ENCODE assay signal across 1 cellular context in the genomic region with DNA sequence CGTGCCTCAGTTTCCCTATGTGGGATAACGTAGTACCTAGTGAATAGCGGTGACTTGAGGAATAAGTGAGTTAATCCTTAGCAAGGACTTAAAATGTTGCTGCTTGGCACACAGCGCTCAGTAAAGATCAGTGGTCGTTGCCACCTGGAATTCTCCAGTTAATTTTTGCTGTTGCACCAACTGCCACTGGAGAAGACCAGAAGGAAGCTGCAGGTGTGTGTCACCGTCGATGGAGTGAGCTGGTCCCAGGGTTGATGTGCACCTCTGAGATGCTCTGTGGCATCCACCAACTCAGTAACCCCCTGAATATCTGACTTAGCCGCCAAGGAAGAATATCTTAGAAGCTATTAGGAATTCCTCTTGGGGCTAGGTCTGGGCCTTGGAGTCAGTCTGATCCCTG.
TF ChIP-seq lines count a peak whose summit lies in the region.

No MANE protein-coding gene starts in this region.

TF ChIP-seq in GM12878, 131 proteins besides CTCF, POLR2A, EP300 and RAD21:
- TF ChIP-seq EZH2 (IDR thresholded peaks at IDR 0.05; ENCODE audit: borderline replicate concordance, control insufficient read depth, low read depth, low read length) (no peak), CHD4 (IDR thresholded peaks at IDR 0.05) (no peak), E2F8 (IDR thresholded peaks at IDR 0.05; ENCODE audit: low read depth, partially characterized antibody) (no peak), ZNF274 (IDR thresholded peaks at IDR 0.05; ENCODE audit: insufficient read depth, insufficient read length) (no peak), E2F4 (IDR thresholded peaks at IDR 0.05; ENCODE audit: low read depth, low read length) (no peak), SMARCA5 (IDR thresholded peaks at IDR 0.05) (no peak), SREBF1 (IDR thresholded peaks at IDR 0.05; ENCODE audit: low read length) (no peak)
- TF ChIP-seq, protein P1, sequence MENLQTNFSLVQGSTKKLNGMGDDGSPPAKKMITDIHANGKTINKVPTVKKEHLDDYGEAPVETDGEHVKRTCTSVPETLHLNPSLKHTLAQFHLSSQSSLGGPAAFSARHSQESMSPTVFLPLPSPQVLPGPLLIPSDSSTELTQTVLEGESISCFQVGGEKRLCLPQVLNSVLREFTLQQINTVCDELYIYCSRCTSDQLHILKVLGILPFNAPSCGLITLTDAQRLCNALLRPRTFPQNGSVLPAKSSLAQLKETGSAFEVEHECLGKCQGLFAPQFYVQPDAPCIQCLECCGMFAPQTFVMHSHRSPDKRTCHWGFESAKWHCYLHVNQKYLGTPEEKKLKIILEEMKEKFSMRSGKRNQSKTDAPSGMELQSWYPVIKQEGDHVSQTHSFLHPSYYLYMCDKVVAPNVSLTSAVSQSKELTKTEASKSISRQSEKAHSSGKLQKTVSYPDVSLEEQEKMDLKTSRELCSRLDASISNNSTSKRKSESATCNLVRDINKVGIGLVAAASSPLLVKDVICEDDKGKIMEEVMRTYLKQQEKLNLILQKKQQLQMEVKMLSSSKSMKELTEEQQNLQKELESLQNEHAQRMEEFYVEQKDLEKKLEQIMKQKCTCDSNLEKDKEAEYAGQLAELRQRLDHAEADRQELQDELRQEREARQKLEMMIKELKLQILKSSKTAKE (IDR thresholded peaks at IDR 0.05; ENCODE audit: low read depth, poor library complexity, severe bottlenecking) = no peak
- TF ChIP-seq, protein P2, sequence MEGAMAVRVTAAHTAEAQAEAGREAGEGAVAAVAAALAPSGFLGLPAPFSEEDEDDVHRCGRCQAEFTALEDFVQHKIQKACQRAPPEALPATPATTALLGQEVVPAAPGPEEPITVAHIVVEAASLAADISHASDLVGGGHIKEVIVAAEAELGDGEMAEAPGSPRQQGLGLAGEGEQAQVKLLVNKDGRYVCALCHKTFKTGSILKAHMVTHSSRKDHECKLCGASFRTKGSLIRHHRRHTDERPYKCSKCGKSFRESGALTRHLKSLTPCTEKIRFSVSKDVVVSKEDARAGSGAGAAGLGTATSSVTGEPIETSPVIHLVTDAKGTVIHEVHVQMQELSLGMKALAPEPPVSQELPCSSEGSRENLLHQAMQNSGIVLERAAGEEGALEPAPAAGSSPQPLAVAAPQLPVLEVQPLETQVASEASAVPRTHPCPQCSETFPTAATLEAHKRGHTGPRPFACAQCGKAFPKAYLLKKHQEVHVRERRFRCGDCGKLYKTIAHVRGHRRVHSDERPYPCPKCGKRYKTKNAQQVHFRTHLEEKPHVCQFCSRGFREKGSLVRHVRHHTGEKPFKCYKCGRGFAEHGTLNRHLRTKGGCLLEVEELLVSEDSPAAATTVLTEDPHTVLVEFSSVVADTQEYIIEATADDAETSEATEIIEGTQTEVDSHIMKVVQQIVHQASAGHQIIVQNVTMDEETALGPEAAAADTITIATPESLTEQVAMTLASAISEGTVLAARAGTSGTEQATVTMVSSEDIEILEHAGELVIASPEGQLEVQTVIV (IDR thresholded peaks at IDR 0.05; ENCODE audit: borderline replicate concordance, partially characterized antibody) = no peak
- TF ChIP-seq, protein P3, sequence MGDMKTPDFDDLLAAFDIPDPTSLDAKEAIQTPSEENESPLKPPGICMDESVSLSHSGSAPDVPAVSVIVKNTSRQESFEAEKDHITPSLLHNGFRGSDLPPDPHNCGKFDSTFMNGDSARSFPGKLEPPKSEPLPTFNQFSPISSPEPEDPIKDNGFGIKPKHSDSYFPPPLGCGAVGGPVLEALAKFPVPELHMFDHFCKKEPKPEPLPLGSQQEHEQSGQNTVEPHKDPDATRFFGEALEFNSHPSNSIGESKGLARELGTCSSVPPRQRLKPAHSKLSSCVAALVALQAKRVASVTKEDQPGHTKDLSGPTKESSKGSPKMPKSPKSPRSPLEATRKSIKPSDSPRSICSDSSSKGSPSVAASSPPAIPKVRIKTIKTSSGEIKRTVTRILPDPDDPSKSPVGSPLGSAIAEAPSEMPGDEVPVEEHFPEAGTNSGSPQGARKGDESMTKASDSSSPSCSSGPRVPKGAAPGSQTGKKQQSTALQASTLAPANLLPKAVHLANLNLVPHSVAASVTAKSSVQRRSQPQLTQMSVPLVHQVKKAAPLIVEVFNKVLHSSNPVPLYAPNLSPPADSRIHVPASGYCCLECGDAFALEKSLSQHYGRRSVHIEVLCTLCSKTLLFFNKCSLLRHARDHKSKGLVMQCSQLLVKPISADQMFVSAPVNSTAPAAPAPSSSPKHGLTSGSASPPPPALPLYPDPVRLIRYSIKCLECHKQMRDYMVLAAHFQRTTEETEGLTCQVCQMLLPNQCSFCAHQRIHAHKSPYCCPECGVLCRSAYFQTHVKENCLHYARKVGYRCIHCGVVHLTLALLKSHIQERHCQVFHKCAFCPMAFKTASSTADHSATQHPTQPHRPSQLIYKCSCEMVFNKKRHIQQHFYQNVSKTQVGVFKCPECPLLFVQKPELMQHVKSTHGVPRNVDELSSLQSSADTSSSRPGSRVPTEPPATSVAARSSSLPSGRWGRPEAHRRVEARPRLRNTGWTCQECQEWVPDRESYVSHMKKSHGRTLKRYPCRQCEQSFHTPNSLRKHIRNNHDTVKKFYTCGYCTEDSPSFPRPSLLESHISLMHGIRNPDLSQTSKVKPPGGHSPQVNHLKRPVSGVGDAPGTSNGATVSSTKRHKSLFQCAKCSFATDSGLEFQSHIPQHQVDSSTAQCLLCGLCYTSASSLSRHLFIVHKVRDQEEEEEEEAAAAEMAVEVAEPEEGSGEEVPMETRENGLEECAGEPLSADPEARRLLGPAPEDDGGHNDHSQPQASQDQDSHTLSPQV (IDR thresholded peaks at IDR 0.05) = no peak
TF ChIP-seq in GM12878: peak in this region for 0.
